19 cellular contexts compared by ENCODE assay signal in the genomic region with DNA sequence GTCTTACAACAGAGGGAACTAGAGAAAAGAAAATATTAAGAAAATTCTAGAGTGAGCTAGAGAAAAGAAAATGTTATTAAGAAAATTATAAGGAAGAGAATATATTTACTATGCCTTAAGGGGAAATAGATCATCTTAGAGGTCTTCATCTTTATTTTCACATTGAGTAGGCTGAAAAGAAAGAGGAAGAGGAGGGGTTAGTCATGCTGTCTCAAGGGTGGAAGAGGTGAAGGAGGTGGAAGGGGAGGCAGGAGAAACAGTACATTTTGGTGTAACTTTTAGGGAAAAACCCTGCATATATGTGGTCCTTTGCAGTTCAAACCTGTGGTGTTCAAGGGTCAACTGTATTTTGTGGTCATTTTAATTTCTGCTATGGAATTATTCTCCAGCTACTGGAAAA.
"Had no signal": no experiment of that assay in that cellular context is flagged by ENCODE, and none has a peak within 500 bp of the region (broad histone marks: within the 10 kb centered on the region; RNA-seq: fewer than 3 reads in every experiment).

No MANE protein-coding gene starts in this region.

- H3K27ac Mint-ChIP-seq: activated naive CD8-positive, alpha-beta T cell; naive thymus-derived CD8-positive, alpha-beta T cell; neural progenitor cell had no signal

- ATAC-seq: left lung; lower lobe of right lung; naive thymus-derived CD8-positive, alpha-beta T cell had no signal

- H3K27me3 Mint-ChIP-seq: activated naive CD8-positive, alpha-beta T cell; naive thymus-derived CD8-positive, alpha-beta T cell had no signal

- DNase-seq: activated CD4-positive, alpha-beta T cell treated with anti-CD3 and anti-CD28 coated beads for 48 hours; activated CD4-positive, alpha-beta T cell treated with anti-CD3 and anti-CD28 coated beads, Interleukin-2, amount 50 U/mL, for 48 hours; activated CD8-positive, alpha-beta memory T cell treated with anti-CD3 and anti-CD28 coated beads for 24 hours; activated effector memory CD4-positive, alpha-beta T cell treated with Interleukin-2 at 50 U/mL for 16 hours; activated naive CD4-positive, alpha-beta T cell treated with Interleukin-2 at 50 U/mL for 16 hours; anterior cingulate cortex; dermis blood vessel endothelial cell; effector CD4-positive, alpha-beta T cell; left lung; lower lobe of right lung; mesenchymal stem cell; naive thymus-derived CD8-positive, alpha-beta T cell; occipital lobe; stimulated activated CD4-positive, alpha-beta T cell treated with anti-CD3 and anti-CD28 coated beads, Interleukin-15, amount 100 ng/mL, for 24 hours; stimulated activated CD4-positive, alpha-beta T cell treated with anti-CD3 and anti-CD28 coated beads, Interleukin-2, amount 100 ng/mL, for 24 hours; stimulated activated naive CD4-positive, alpha-beta T cell; tibial artery had no signal

- H3K4me1 Mint-ChIP-seq: neural progenitor cell had no signal

- H3K4me3 Mint-ChIP-seq: activated naive CD8-positive, alpha-beta T cell; naive thymus-derived CD8-positive, alpha-beta T cell; neural progenitor cell had no signal

- H3K9me3 Mint-ChIP-seq: naive thymus-derived CD8-positive, alpha-beta T cell; neural progenitor cell had no signal
